In genomic region chr1:8790478-8790877, GRCh38 we compare ENCODE assay signal across 1 cellular context.
TF ChIP-seq lines count a peak whose summit lies in the region.

No MANE protein-coding gene starts in this region.

TF ChIP-seq in K562, 482 proteins besides CTCF, POLR2A, EP300 and RAD21 (continued from another document):
- TF ChIP-seq, protein P1, sequence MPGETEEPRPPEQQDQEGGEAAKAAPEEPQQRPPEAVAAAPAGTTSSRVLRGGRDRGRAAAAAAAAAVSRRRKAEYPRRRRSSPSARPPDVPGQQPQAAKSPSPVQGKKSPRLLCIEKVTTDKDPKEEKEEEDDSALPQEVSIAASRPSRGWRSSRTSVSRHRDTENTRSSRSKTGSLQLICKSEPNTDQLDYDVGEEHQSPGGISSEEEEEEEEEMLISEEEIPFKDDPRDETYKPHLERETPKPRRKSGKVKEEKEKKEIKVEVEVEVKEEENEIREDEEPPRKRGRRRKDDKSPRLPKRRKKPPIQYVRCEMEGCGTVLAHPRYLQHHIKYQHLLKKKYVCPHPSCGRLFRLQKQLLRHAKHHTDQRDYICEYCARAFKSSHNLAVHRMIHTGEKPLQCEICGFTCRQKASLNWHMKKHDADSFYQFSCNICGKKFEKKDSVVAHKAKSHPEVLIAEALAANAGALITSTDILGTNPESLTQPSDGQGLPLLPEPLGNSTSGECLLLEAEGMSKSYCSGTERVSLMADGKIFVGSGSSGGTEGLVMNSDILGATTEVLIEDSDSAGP (CRISPR knock-in tag; IDR thresholded peaks at IDR 0.05) = no peak
- TF ChIP-seq KDM2B (CRISPR knock-in tag; IDR thresholded peaks at IDR 0.05) (no peak), ZNF551 (CRISPR knock-in tag; IDR thresholded peaks at IDR 0.05) (no peak), PRMT5 (CRISPR knock-in tag; IDR thresholded peaks at IDR 0.05) (no peak), RCOR1 (IDR thresholded peaks at IDR 0.05; ENCODE audit: borderline replicate concordance in 1 of 2, low read depth in 2 of 2, low read length in 2 of 2) (peak in 1 of 2 experiments; percentile 28; a peak in 1 of 4 replicates), ARHGAP35 (IDR thresholded peaks at IDR 0.05; ENCODE audit: partially characterized antibody) (no peak), FOXJ2 (tag; IDR thresholded peaks at IDR 0.05) (0 out of 2 replicates have a peak, but pooled peaks have one; percentile 32), HLTF (IDR thresholded peaks at IDR 0.05) (no peak), CBX2 (IDR thresholded peaks at IDR 0.05; ENCODE audit: insufficient read depth, low read length, poor library complexity, severe bottlenecking) (no peak), ZNF316 (IDR thresholded peaks at IDR 0.05) (no peak), EGR1 (conservative IDR thresholded peaks at IDR 0.05) (no peak), MAFK (IDR thresholded peaks at IDR 0.05; ENCODE audit: low read length) (no peak), KDM1A (IDR thresholded peaks at IDR 0.05) (peak in 1 of 2 experiments; percentile 15; a peak in 2 of 4 replicates), MAFF (IDR thresholded peaks at IDR 0.05; ENCODE audit: low read length) (no peak), ARID1B (IDR thresholded peaks at IDR 0.05) (peak; percentile 61), ZNF197 (CRISPR knock-in tag; IDR thresholded peaks at IDR 0.05; ENCODE audit: low read depth) (no peak), FOXM1 (IDR thresholded peaks at IDR 0.05; ENCODE audit: low read depth) (0 out of 2 replicates have a peak, but pooled peaks have one; percentile 13), FOXM1 (CRISPR knock-in tag; IDR thresholded peaks at IDR 0.05; ENCODE audit: low read depth) (no peak), NR2C1 (IDR thresholded peaks at IDR 0.05) (peak; percentile 6; the same call in 1 of the 2 replicates), NR2C1 (tag; IDR thresholded peaks at IDR 0.05) (no peak), MEF2D (tag; conservative IDR thresholded peaks at IDR 0.05; ENCODE audit: low read depth) (no peak), HSF4 (CRISPR knock-in tag; IDR thresholded peaks at IDR 0.05; ENCODE audit: borderline replicate concordance) (no peak), TAL1 (IDR thresholded peaks at IDR 0.05) (peak; percentile 67; the same call in 1 of the 2 replicates), RFX1 (IDR thresholded peaks at IDR 0.05) (no peak), ZNF561 (CRISPR knock-in tag; conservative IDR thresholded peaks at IDR 0.05) (no peak), SMARCA4 (IDR thresholded peaks at IDR 0.05) (peak; percentile 61), ZNF398 (CRISPR knock-in tag; IDR thresholded peaks at IDR 0.05) (no peak), SMAD4 (CRISPR knock-in tag; conservative IDR thresholded peaks at IDR 0.05) (peak; percentile 36; the same call in 1 of the 2 replicates)
- TF ChIP-seq, protein P2, sequence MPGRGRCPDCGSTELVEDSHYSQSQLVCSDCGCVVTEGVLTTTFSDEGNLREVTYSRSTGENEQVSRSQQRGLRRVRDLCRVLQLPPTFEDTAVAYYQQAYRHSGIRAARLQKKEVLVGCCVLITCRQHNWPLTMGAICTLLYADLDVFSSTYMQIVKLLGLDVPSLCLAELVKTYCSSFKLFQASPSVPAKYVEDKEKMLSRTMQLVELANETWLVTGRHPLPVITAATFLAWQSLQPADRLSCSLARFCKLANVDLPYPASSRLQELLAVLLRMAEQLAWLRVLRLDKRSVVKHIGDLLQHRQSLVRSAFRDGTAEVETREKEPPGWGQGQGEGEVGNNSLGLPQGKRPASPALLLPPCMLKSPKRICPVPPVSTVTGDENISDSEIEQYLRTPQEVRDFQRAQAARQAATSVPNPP (IDR thresholded peaks at IDR 0.05; ENCODE audit: borderline replicate concordance, insufficient read depth, insufficient read length) = no peak
- TF ChIP-seq, protein P3, sequence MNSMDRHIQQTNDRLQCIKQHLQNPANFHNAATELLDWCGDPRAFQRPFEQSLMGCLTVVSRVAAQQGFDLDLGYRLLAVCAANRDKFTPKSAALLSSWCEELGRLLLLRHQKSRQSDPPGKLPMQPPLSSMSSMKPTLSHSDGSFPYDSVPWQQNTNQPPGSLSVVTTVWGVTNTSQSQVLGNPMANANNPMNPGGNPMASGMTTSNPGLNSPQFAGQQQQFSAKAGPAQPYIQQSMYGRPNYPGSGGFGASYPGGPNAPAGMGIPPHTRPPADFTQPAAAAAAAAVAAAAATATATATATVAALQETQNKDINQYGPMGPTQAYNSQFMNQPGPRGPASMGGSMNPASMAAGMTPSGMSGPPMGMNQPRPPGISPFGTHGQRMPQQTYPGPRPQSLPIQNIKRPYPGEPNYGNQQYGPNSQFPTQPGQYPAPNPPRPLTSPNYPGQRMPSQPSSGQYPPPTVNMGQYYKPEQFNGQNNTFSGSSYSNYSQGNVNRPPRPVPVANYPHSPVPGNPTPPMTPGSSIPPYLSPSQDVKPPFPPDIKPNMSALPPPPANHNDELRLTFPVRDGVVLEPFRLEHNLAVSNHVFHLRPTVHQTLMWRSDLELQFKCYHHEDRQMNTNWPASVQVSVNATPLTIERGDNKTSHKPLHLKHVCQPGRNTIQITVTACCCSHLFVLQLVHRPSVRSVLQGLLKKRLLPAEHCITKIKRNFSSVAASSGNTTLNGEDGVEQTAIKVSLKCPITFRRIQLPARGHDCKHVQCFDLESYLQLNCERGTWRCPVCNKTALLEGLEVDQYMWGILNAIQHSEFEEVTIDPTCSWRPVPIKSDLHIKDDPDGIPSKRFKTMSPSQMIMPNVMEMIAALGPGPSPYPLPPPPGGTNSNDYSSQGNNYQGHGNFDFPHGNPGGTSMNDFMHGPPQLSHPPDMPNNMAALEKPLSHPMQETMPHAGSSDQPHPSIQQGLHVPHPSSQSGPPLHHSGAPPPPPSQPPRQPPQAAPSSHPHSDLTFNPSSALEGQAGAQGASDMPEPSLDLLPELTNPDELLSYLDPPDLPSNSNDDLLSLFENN (IDR thresholded peaks at IDR 0.05; ENCODE audit: low read depth in 2 of 2, low read length in 2 of 2) = no peak
- TF ChIP-seq, protein P4, sequence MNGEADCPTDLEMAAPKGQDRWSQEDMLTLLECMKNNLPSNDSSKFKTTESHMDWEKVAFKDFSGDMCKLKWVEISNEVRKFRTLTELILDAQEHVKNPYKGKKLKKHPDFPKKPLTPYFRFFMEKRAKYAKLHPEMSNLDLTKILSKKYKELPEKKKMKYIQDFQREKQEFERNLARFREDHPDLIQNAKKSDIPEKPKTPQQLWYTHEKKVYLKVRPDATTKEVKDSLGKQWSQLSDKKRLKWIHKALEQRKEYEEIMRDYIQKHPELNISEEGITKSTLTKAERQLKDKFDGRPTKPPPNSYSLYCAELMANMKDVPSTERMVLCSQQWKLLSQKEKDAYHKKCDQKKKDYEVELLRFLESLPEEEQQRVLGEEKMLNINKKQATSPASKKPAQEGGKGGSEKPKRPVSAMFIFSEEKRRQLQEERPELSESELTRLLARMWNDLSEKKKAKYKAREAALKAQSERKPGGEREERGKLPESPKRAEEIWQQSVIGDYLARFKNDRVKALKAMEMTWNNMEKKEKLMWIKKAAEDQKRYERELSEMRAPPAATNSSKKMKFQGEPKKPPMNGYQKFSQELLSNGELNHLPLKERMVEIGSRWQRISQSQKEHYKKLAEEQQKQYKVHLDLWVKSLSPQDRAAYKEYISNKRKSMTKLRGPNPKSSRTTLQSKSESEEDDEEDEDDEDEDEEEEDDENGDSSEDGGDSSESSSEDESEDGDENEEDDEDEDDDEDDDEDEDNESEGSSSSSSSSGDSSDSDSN (IDR thresholded peaks at IDR 0.05; ENCODE audit: borderline replicate concordance in 1 of 2, low read depth in 2 of 2, low read length in 2 of 2) = no peak
- TF ChIP-seq, protein P5, sequence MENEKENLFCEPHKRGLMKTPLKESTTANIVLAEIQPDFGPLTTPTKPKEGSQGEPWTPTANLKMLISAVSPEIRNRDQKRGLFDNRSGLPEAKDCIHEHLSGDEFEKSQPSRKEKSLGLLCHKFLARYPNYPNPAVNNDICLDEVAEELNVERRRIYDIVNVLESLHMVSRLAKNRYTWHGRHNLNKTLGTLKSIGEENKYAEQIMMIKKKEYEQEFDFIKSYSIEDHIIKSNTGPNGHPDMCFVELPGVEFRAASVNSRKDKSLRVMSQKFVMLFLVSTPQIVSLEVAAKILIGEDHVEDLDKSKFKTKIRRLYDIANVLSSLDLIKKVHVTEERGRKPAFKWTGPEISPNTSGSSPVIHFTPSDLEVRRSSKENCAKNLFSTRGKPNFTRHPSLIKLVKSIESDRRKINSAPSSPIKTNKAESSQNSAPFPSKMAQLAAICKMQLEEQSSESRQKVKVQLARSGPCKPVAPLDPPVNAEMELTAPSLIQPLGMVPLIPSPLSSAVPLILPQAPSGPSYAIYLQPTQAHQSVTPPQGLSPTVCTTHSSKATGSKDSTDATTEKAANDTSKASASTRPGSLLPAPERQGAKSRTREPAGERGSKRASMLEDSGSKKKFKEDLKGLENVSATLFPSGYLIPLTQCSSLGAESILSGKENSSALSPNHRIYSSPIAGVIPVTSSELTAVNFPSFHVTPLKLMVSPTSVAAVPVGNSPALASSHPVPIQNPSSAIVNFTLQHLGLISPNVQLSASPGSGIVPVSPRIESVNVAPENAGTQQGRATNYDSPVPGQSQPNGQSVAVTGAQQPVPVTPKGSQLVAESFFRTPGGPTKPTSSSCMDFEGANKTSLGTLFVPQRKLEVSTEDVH (IDR thresholded peaks at IDR 0.05; ENCODE audit: low read depth, partially characterized antibody) = no peak
